Comparison of ENCODE assay signal across 22 cellular contexts in genomic region chr11:132904566-132904965, GRCh38.
DNase-seq lines count a peak whose midpoint lies in the region; ATAC-seq and TF ChIP-seq lines count a peak whose summit lies in the region.
"Had no signal": no experiment of that assay in that cellular context is flagged by ENCODE, and none has a peak within 500 bp of the region (broad histone marks: within the 10 kb centered on the region; RNA-seq: fewer than 3 reads in every experiment).

No MANE protein-coding gene starts in this region.

- H3K36me3 ChIP-seq in parathyroid adenoma (ENCODE audit: control insufficient read depth, insufficient read depth, low read length): no peaks in the 10 kb centered on the region
- H3K36me3 ChIP-seq in psoas muscle (ENCODE audit: insufficient read depth in 1 of 2, low read depth in 1 of 2): no peaks in the 10 kb centered on the region
- H3K36me3 ChIP-seq: BLaER1, MG63 had no signal

- WGBS in psoas muscle, 3 donors: 45 to 51% (median 51%) methylated on average over 5 of the region's 5 CpGs

- H2AFZ ChIP-seq in parathyroid adenoma: peak overlapping the region; percentile 11

- no peaks in the 10 kb centered on the region for H3K9me3 ChIP-seq in parathyroid adenoma (ENCODE audit: control insufficient read depth, low read length)
- H3K9me3 ChIP-seq in psoas muscle: no peaks in the 10 kb centered on the region
- H3K9me3 ChIP-seq: BLaER1, MG63, SK-N-SH had no signal

- DNase-seq in NCI-H1092 (lab: John Stamatoyannopoulos, UW) (peak; percentile 63), NCI-H1105 treated with DMSO at 0.1 percent for 48 hours (lab: John Stamatoyannopoulos, UW) (peak; percentile 42), NCI-H69 (lab: John Stamatoyannopoulos, UW) (peak; percentile 7), psoas muscle (no peak), COR-L47 (lab: John Stamatoyannopoulos, UW) (no peak)
- DNase-seq: CD4-positive, alpha-beta T cell; DMS153; GOT3; HCEC 1CT; MG63; NCI-H1694; NCI-H2081; NCI-H526 treated with DMSO at 0.1 percent for 48 hours; SIG-M5; SK-N-SH had no signal

- no peak overlapping the region for H3K9ac ChIP-seq in parathyroid adenoma
- H3K9ac ChIP-seq: BLaER1, SK-N-SH had no signal

- intact Hi-C loops in psoas muscle (cut with DNase I): no loop called here

- H3K4me3 ChIP-seq in parathyroid adenoma (ENCODE audit: low read depth, low read length) (no peak overlapping the region), psoas muscle (no peak overlapping the region)
- H3K4me3 ChIP-seq: BLaER1, K562, MG63 had no signal

- H3K4me2 ChIP-seq in parathyroid adenoma (ENCODE audit: low read length): no peak overlapping the region
- H3K4me2 ChIP-seq: BLaER1, SK-N-SH had no signal

- TF ChIP-seq CTCF in parathyroid adenoma (IDR thresholded peaks at IDR 0.05) (no peak), psoas muscle (IDR thresholded peaks at IDR 0.05) (no peak)

- no peak overlapping the region for H3K27ac ChIP-seq in parathyroid adenoma
- H3K27ac ChIP-seq in psoas muscle: no peak overlapping the region
- H3K27ac ChIP-seq: BLaER1, HL-60 had no signal

- peaks cover 5% of the 10 kb centered on the region for H3K4me1 ChIP-seq in parathyroid adenoma
- no peaks in the 10 kb centered on the region for H3K4me1 ChIP-seq in psoas muscle

- H3K27me3 ChIP-seq in parathyroid adenoma (ENCODE audit: control insufficient read depth, insufficient read depth, low read length) (no peaks in the 10 kb centered on the region), psoas muscle (ENCODE audit: insufficient read depth in 3 of 3, low read length in 2 of 3) (no peaks in the 10 kb centered on the region)
- H3K27me3 ChIP-seq: BLaER1, MG63 had no signal

- H3K79me2 ChIP-seq in parathyroid adenoma: no peaks in the 10 kb centered on the region

- no peak for ATAC-seq in psoas muscle
- ATAC-seq in GM21825 (IDR thresholded peaks at IDR 0.05; ENCODE audit: unreplicated experiment): no peak
- ATAC-seq: HepG2, K562, Panc1 had no signal

Comparison
In these comparisons a context has a peak if more than half of its experiments do, and no peak if none do; other contexts are left out.
1. DNase-seq: peak in NCI-H1092 (single experiment), NCI-H1105 treated with DMSO at 0.1 percent for 48 hours (single experiment) and NCI-H69 (single experiment); none in psoas muscle (0 of 2) and COR-L47 (single experiment).